35 cellular contexts compared by ENCODE assay signal in the genomic region with DNA sequence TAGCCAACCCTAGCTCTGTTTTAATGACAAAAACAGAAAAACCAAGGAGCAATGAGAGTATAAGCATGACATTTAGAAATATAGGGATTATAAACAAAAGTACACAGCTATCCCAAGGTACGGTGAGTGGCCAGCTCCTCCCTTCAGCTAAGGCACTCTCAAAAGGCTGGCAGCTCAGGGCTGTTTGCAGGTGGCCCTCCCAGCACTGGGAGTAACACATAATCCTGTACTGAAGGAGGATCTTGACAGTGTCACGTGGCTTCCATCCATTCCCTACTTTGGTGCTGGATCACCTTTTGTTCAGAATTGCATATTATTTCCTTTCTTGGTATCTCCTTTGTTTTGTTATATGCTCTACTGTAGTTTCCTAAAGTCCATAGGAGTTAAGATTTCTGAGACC.
"Had no signal": no experiment of that assay in that cellular context is flagged by ENCODE, and none has a peak within 500 bp of the region (broad histone marks: within the 10 kb centered on the region; RNA-seq: fewer than 3 reads in every experiment).

No MANE protein-coding gene starts in this region.

- H3K4me1 ChIP-seq: adrenal gland, body of pancreas, esophagus muscularis mucosa, gastroesophageal sphincter, heart right ventricle had no signal

- H3K4me3 Mint-ChIP-seq: activated CD4-positive, alpha-beta memory T cell treated with anti-CD3 and anti-CD28 coated beads for 36 hours; activated CD4-positive, alpha-beta T cell treated with anti-CD3 and anti-CD28 coated beads for 36 hours; activated CD4-positive, alpha-beta T cell treated with anti-CD3 and anti-CD28 coated beads, Interleukin-2, amount 10 ng/mL, durations not matched to agents 24 days and 14 days; activated CD8-positive, alpha-beta memory T cell treated with anti-CD3 and anti-CD28 coated beads, Interleukin-2, amount 10 ng/mL, durations not matched to agents 7 days and 5 days; activated CD8-positive, alpha-beta T cell treated with anti-CD3 and anti-CD28 coated beads, Interleukin-2, amount 10 ng/mL, durations not matched to agents 7 days and 5 days; activated naive CD4-positive, alpha-beta T cell treated with anti-CD3 and anti-CD28 coated beads for 36 hours; activated naive CD4-positive, alpha-beta T cell treated with anti-CD3 and anti-CD28 coated beads, Interleukin-2, amount 50 U/mL, for 24 hours; activated naive CD8-positive, alpha-beta T cell treated with anti-CD3 and anti-CD28 coated beads for 36 hours; activated naive CD8-positive, alpha-beta T cell treated with anti-CD3 and anti-CD28 coated beads, Interleukin-2, amount 50 U/mL, for 24 hours; activated T-helper 1 cell treated with anti-CD3 and anti-CD28 coated beads, Interleukin-12 subunit alpha, Interleukin-12 subunit beta, Interleukin-2, Interleukin-4 antibody, amounts not matched to agents 30 ng/mL and 10 ng/mL and 1 ng/mL, durations not matched to agents 14 hours and 24 hours and 36 hours; effector memory CD8-positive, alpha-beta T cell; T-helper 1 cell treated with Interleukin-12 subunit alpha and Interleukin-12 subunit beta and Interleukin-4 antibody, amounts not matched to agents 30 μg/mL and 1 μg/mL, for 36 hours; T-helper 2 cell treated with Interferon-gamma antibody and Interleukin-4, amounts not matched to agents 5 μg/mL and 100 μg/mL, for 36 hours had no signal

- H3K4me3 ChIP-seq: adrenal gland, body of pancreas, esophagus muscularis mucosa, gastroesophageal sphincter, heart right ventricle had no signal

- H3K9me3 Mint-ChIP-seq: activated naive CD4-positive, alpha-beta T cell treated with anti-CD3 and anti-CD28 coated beads for 36 hours; activated naive CD4-positive, alpha-beta T cell treated with anti-CD3 and anti-CD28 coated beads, Interleukin-2, amount 50 U/mL, for 24 hours had no signal

- ATAC-seq: activated CD4-positive, alpha-beta T cell treated with anti-CD3 and anti-CD28 coated beads for 36 hours; activated CD8-positive, alpha-beta memory T cell treated with anti-CD3 and anti-CD28 coated beads, Interleukin-2, amount 10 ng/mL, durations not matched to agents 7 days and 5 days; activated CD8-positive, alpha-beta T cell treated with anti-CD3 and anti-CD28 coated beads, Interleukin-2, amount 10 ng/mL, durations not matched to agents 7 days and 5 days; activated naive CD8-positive, alpha-beta T cell treated with anti-CD3 and anti-CD28 coated beads, Interleukin-2, amount 50 U/mL, for 24 hours; body of pancreas; effector memory CD8-positive, alpha-beta T cell; gastroesophageal sphincter; heart right ventricle had no signal

- H3K27ac ChIP-seq: adrenal gland, body of pancreas, esophagus muscularis mucosa, gastroesophageal sphincter, heart right ventricle, WERI-Rb-1 had no signal

- DNase-seq: activated CD4-positive, alpha-beta memory T cell treated with anti-CD3 and anti-CD28 coated beads for 36 hours; activated CD4-positive, alpha-beta T cell treated with anti-CD3 and anti-CD28 coated beads for 36 hours; activated CD4-positive, alpha-beta T cell treated with anti-CD3 and anti-CD28 coated beads, Interleukin-2, amount 10 ng/mL, durations not matched to agents 24 days and 14 days; activated CD4-positive, CD25-positive, alpha-beta regulatory T cell; activated CD4-positive, CD25-positive, alpha-beta regulatory T cell treated with anti-CD3 and anti-CD28 coated beads, Interleukin-2, amount 50 U/mL, for 72 hours; activated CD8-positive, alpha-beta memory T cell treated with anti-CD3 and anti-CD28 coated beads, Interleukin-2, amount 10 ng/mL, durations not matched to agents 7 days and 5 days; activated CD8-positive, alpha-beta memory T cell treated with anti-CD3 and anti-CD28 coated beads, Interleukin-2, amount 50 U/mL, for 4 hours; activated CD8-positive, alpha-beta T cell treated with anti-CD3 and anti-CD28 coated beads, Interleukin-2, amount 10 ng/mL, durations not matched to agents 7 days and 5 days; activated effector memory CD4-positive, alpha-beta T cell treated with anti-CD3 and anti-CD28 coated beads, Interleukin-2, amount 50 U/mL, for 16 hours; activated naive CD4-positive, alpha-beta T cell treated with anti-CD3 and anti-CD28 coated beads for 36 hours; activated naive CD8-positive, alpha-beta T cell treated with anti-CD3 and anti-CD28 coated beads for 36 hours; activated naive CD8-positive, alpha-beta T cell treated with anti-CD3 and anti-CD28 coated beads, Interleukin-2, amount 50 U/mL, for 24 hours; activated T-cell treated with anti-CD3 and anti-CD28 coated beads, Interleukin-2, amount 50 U/mL, for 1 hour; activated T-cell treated with anti-CD3 and anti-CD28 coated beads, Interleukin-2, amount 50 U/mL, for 48 hours; adrenal gland; amygdala; aorta; body of pancreas; caudate nucleus; cortex of kidney; dermis blood vessel endothelial cell; effector CD4-positive, alpha-beta T cell; effector memory CD8-positive, alpha-beta T cell; erythroblast; foreskin melanocyte; heart right ventricle; T1000; WERI-Rb-1 had no signal

- H3K36me3 ChIP-seq: adrenal gland, esophagus muscularis mucosa, gastroesophageal sphincter, heart right ventricle, WERI-Rb-1 had no signal

- H3K27me3 ChIP-seq: adrenal gland, body of pancreas, esophagus muscularis mucosa, gastroesophageal sphincter, heart right ventricle had no signal

- H3K36me3 Mint-ChIP-seq: activated CD4-positive, alpha-beta memory T cell treated with anti-CD3 and anti-CD28 coated beads for 36 hours; activated CD8-positive, alpha-beta memory T cell treated with anti-CD3 and anti-CD28 coated beads, Interleukin-2, amount 10 ng/mL, durations not matched to agents 7 days and 5 days; activated naive CD4-positive, alpha-beta T cell treated with anti-CD3 and anti-CD28 coated beads, Interleukin-2, amount 50 U/mL, for 24 hours; activated naive CD8-positive, alpha-beta T cell treated with anti-CD3 and anti-CD28 coated beads for 36 hours had no signal

- H3K27ac Mint-ChIP-seq: activated CD4-positive, alpha-beta memory T cell treated with anti-CD3 and anti-CD28 coated beads for 36 hours; activated CD4-positive, alpha-beta T cell treated with anti-CD3 and anti-CD28 coated beads for 36 hours; activated CD4-positive, alpha-beta T cell treated with anti-CD3 and anti-CD28 coated beads, Interleukin-2, amount 10 ng/mL, durations not matched to agents 24 days and 14 days; activated CD8-positive, alpha-beta memory T cell treated with anti-CD3 and anti-CD28 coated beads, Interleukin-2, amount 10 ng/mL, durations not matched to agents 7 days and 5 days; activated CD8-positive, alpha-beta T cell treated with anti-CD3 and anti-CD28 coated beads, Interleukin-2, amount 10 ng/mL, durations not matched to agents 7 days and 5 days; activated naive CD4-positive, alpha-beta T cell treated with anti-CD3 and anti-CD28 coated beads for 36 hours; activated naive CD4-positive, alpha-beta T cell treated with anti-CD3 and anti-CD28 coated beads, Interleukin-2, amount 50 U/mL, for 24 hours; activated naive CD8-positive, alpha-beta T cell treated with anti-CD3 and anti-CD28 coated beads for 36 hours; activated naive CD8-positive, alpha-beta T cell treated with anti-CD3 and anti-CD28 coated beads, Interleukin-2, amount 50 U/mL, for 24 hours; activated T-helper 1 cell treated with anti-CD3 and anti-CD28 coated beads, Interleukin-12 subunit alpha, Interleukin-12 subunit beta, Interleukin-2, Interleukin-4 antibody, amounts not matched to agents 30 ng/mL and 10 ng/mL and 1 ng/mL, durations not matched to agents 14 hours and 24 hours and 36 hours; activated T-helper 2 cell treated with anti-CD3 and anti-CD28 coated beads, Interferon-gamma antibody, Interleukin-2, Interleukin-4, amounts not matched to agents 10 μg/mL and 5 μg/mL and 100 μg/mL, durations not matched to agents 14 hours and 24 hours and 36 hours; effector memory CD8-positive, alpha-beta T cell; T-helper 1 cell treated with Interleukin-12 subunit alpha and Interleukin-12 subunit beta and Interleukin-4 antibody, amounts not matched to agents 30 μg/mL and 1 μg/mL, for 36 hours; T-helper 2 cell treated with Interferon-gamma antibody and Interleukin-4, amounts not matched to agents 5 μg/mL and 100 μg/mL, for 36 hours had no signal

- H3K9me3 ChIP-seq: adrenal gland, body of pancreas, esophagus muscularis mucosa had no signal

- H3K27me3 Mint-ChIP-seq: activated CD4-positive, alpha-beta memory T cell treated with anti-CD3 and anti-CD28 coated beads for 36 hours; activated CD4-positive, alpha-beta T cell treated with anti-CD3 and anti-CD28 coated beads for 36 hours; activated CD4-positive, alpha-beta T cell treated with anti-CD3 and anti-CD28 coated beads, Interleukin-2, amount 10 ng/mL, durations not matched to agents 24 days and 14 days; activated CD8-positive, alpha-beta memory T cell treated with anti-CD3 and anti-CD28 coated beads, Interleukin-2, amount 10 ng/mL, durations not matched to agents 7 days and 5 days; activated naive CD4-positive, alpha-beta T cell treated with anti-CD3 and anti-CD28 coated beads, Interleukin-2, amount 50 U/mL, for 24 hours; activated naive CD8-positive, alpha-beta T cell treated with anti-CD3 and anti-CD28 coated beads for 36 hours; activated naive CD8-positive, alpha-beta T cell treated with anti-CD3 and anti-CD28 coated beads, Interleukin-2, amount 50 U/mL, for 24 hours; effector memory CD8-positive, alpha-beta T cell had no signal

- H3K4me1 Mint-ChIP-seq: activated CD4-positive, alpha-beta T cell treated with anti-CD3 and anti-CD28 coated beads for 36 hours; activated CD4-positive, alpha-beta T cell treated with anti-CD3 and anti-CD28 coated beads, Interleukin-2, amount 10 ng/mL, durations not matched to agents 24 days and 14 days; activated CD8-positive, alpha-beta memory T cell treated with anti-CD3 and anti-CD28 coated beads, Interleukin-2, amount 10 ng/mL, durations not matched to agents 7 days and 5 days; activated naive CD4-positive, alpha-beta T cell treated with anti-CD3 and anti-CD28 coated beads, Interleukin-2, amount 50 U/mL, for 24 hours; activated naive CD8-positive, alpha-beta T cell treated with anti-CD3 and anti-CD28 coated beads for 36 hours; activated naive CD8-positive, alpha-beta T cell treated with anti-CD3 and anti-CD28 coated beads, Interleukin-2, amount 50 U/mL, for 24 hours had no signal
